ENCODE assay signal across 29 cellular contexts in the genomic region with DNA sequence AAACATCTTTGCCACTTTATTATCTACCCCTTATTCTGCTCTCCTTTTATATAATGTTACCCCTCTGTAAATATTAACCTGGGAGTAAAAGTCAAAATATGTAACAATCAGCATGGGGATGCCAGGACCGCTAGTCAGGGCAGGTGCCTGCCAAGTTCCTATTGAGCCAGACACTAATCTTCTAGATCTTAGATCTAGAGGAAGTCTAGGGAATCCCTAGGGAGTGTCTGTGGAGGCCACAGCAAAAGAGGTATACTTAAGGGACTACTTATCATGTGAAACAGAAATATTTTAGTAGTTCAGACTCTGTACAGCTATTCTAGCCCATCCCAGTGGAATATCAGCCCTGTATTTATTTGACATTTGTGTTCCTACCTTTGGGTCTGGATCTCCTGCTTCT.
"Had no signal": no experiment of that assay in that cellular context is flagged by ENCODE, and none has a peak within 500 bp of the region (broad histone marks: within the 10 kb centered on the region; RNA-seq: fewer than 3 reads in every experiment).

No MANE protein-coding gene starts in this region.

- DNase-seq: natural killer cell; occipital lobe; ovary; psoas muscle; right cardiac atrium; right lobe of liver; sigmoid colon; spleen; stimulated activated CD4-positive, alpha-beta T cell treated with anti-CD3 and anti-CD28 coated beads, Interleukin-12 subunit alpha, Interleukin-12 subunit beta, amount 100 ng/mL, for 4 hours; stimulated activated CD4-positive, alpha-beta T cell treated with anti-CD3 and anti-CD28 coated beads, Interleukin-1b, Interleukin-23, amount 100 ng/mL, for 48 hours; stimulated activated CD4-positive, alpha-beta T cell treated with anti-CD3 and anti-CD28 coated beads, Interleukin-4, amount 100 ng/mL, for 1 hour; stimulated activated CD4-positive, alpha-beta T cell treated with anti-CD3 and anti-CD28 coated beads, Interleukin-4, amount 100 ng/mL, for 4 hours; stimulated activated naive B cell treated with anti-CD40 and anti-IgM and Interleukin-4, amounts not matched to agents 10 μg/mL and 1 μg/mL and 100 μg/mL, for 72 hours; stimulated activated naive CD4-positive, alpha-beta T cell treated with Interleukin-2 at 50 U/mL for 16 hours; stomach; thyroid gland; trophoblast cell; upper lobe of left lung had no signal

- H3K9me3 Mint-ChIP-seq: neural progenitor cell; stimulated activated naive B cell treated with anti-CD40 and anti-IgM and Interleukin-4, amounts not matched to agents 10 μg/mL and 1 μg/mL and 100 μg/mL, for 72 hours had no signal

- H3K27me3 Mint-ChIP-seq: progenitor cell of endocrine pancreas; stimulated activated naive B cell treated with anti-CD40 and anti-IgM and Interleukin-4, amounts not matched to agents 10 μg/mL and 1 μg/mL and 100 μg/mL, for 72 hours; stimulated activated naive CD8-positive, alpha-beta T cell treated with anti-CD3 and anti-CD28 coated beads, Interleukin-15, Interleukin-2, amounts not matched to agents 100 ng/mL and 50 ng/mL, for 24 hours had no signal

- ATAC-seq: natural killer cell; psoas muscle; right cardiac atrium; right lobe of liver; stimulated activated effector memory CD8-positive, alpha-beta T cell treated with anti-CD3 and anti-CD28 coated beads, Interleukin-12 subunit alpha, Interleukin-12 subunit beta, amount 100 ng/mL, for 72 hours; stimulated activated naive B cell treated with anti-CD40 and anti-IgM and Interleukin-4, amounts not matched to agents 10 μg/mL and 1 μg/mL and 100 μg/mL, for 72 hours had no signal

- H2AFZ ChIP-seq: neural progenitor cell, parathyroid adenoma had no signal

- H3K36me3 ChIP-seq: neural progenitor cell, ovary, right lobe of liver, sigmoid colon, spleen, stomach, thoracic aorta, thyroid gland, tibial nerve, upper lobe of left lung, vagina had no signal

- H3K4me1 Mint-ChIP-seq: nephron; stimulated activated effector memory CD8-positive, alpha-beta T cell treated with anti-CD3 and anti-CD28 coated beads, Interleukin-12 subunit alpha, Interleukin-12 subunit beta, amount 100 ng/mL, for 72 hours; stimulated activated naive B cell treated with anti-CD40 and anti-IgM and Interleukin-4, amounts not matched to agents 10 μg/mL and 1 μg/mL and 100 μg/mL, for 72 hours had no signal

- H3K36me3 Mint-ChIP-seq: natural killer cell; neural progenitor cell; stimulated activated effector memory CD8-positive, alpha-beta T cell treated with anti-CD3 and anti-CD28 coated beads, Interleukin-12 subunit alpha, Interleukin-12 subunit beta, amount 100 ng/mL, for 72 hours; stimulated activated naive B cell treated with anti-CD40 and anti-IgM and Interleukin-4, amounts not matched to agents 10 μg/mL and 1 μg/mL and 100 μg/mL, for 72 hours had no signal

- H3K27me3 ChIP-seq: neural progenitor cell, ovary, right lobe of liver, sigmoid colon, spleen, stomach, thyroid gland, tibial nerve, upper lobe of left lung, vagina had no signal

- H3K4me1 ChIP-seq: neural progenitor cell, parathyroid adenoma, psoas muscle, right lobe of liver, sigmoid colon, spleen, stomach, thyroid gland, tibial nerve, upper lobe of left lung, vagina had no signal

- H3K4me3 Mint-ChIP-seq: natural killer cell; nephron; neural progenitor cell; stimulated activated effector memory CD8-positive, alpha-beta T cell treated with anti-CD3 and anti-CD28 coated beads, Interleukin-12 subunit alpha, Interleukin-12 subunit beta, amount 100 ng/mL, for 72 hours; stimulated activated naive B cell treated with anti-CD40 and anti-IgM and Interleukin-4, amounts not matched to agents 10 μg/mL and 1 μg/mL and 100 μg/mL, for 72 hours; stimulated activated naive CD8-positive, alpha-beta T cell treated with anti-CD3 and anti-CD28 coated beads, Interleukin-15, Interleukin-2, amounts not matched to agents 100 ng/mL and 50 ng/mL, for 24 hours had no signal

- FAIRE-seq: urothelium cell line had no signal

- H3K4me3 ChIP-seq: neural progenitor cell, ovary, psoas muscle, right lobe of liver, sigmoid colon, smooth muscle cell, spleen, stomach, thoracic aorta, thyroid gland, tibial nerve, upper lobe of left lung, vagina had no signal

- H3K4me2 ChIP-seq: neural progenitor cell, smooth muscle cell had no signal

- H3K27ac Mint-ChIP-seq: natural killer cell; nephron; neural progenitor cell; progenitor cell of endocrine pancreas; stimulated activated effector memory CD8-positive, alpha-beta T cell treated with anti-CD3 and anti-CD28 coated beads, Interleukin-12 subunit alpha, Interleukin-12 subunit beta, amount 100 ng/mL, for 72 hours; stimulated activated naive B cell treated with anti-CD40 and anti-IgM and Interleukin-4, amounts not matched to agents 10 μg/mL and 1 μg/mL and 100 μg/mL, for 72 hours; stimulated activated naive CD8-positive, alpha-beta T cell treated with anti-CD3 and anti-CD28 coated beads, Interleukin-15, Interleukin-2, amounts not matched to agents 100 ng/mL and 50 ng/mL, for 24 hours had no signal

- H3K9ac ChIP-seq: neural progenitor cell, parathyroid adenoma had no signal

- H3K79me2 ChIP-seq: parathyroid adenoma had no signal

- H3K27ac ChIP-seq: neural progenitor cell, ovary, parathyroid adenoma, psoas muscle, right lobe of liver, sigmoid colon, spleen, stomach, thoracic aorta, thyroid gland, tibial nerve, upper lobe of left lung, vagina had no signal

- H3K9me3 ChIP-seq: ovary, psoas muscle, right lobe of liver, sigmoid colon, stomach, thoracic aorta, thyroid gland, tibial nerve, upper lobe of left lung, vagina had no signal
